14 cellular contexts compared by ENCODE assay signal in the genomic region with DNA sequence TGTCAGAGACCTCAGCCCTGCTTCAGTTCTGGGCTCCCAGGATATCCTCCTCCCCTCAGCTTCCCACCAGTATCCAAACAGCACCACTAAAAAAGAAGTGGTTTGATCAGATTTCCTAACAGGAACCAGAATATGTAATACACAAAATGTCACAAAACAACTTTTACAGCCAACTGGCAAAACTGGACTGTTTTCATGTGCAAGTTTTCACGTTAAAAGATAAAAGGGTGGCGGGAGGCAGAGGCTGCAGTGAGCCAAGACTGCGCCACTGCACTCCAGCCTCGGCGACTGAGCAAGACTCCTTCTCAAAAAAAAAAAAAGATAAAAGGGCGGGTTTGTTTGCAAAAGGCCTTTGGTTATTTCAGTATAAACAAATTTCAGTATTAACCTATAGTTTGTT. TPM values are rescaled to one million over a fixed set of nuclear protein-coding genes. Genes with fewer than 3 reads are reported as not detected.
DNase-seq lines count a peak whose midpoint lies in the region; ATAC-seq and TF ChIP-seq lines count a peak whose summit lies in the region.
"Had no signal": no experiment of that assay in that cellular context is flagged by ENCODE, and none has a peak within 500 bp of the region (broad histone marks: within the 10 kb centered on the region; RNA-seq: fewer than 3 reads in every experiment).

No MANE protein-coding gene starts in this region.

- no peak for DNase-seq in activated CD4-positive, alpha-beta T cell treated with anti-CD3 and anti-CD28 coated beads, Interleukin-2, amount 10 ng/mL, durations not matched to agents 7 days and 5 days
- DNase-seq in activated CD4-positive, alpha-beta T cell treated with anti-CD3 and anti-CD28 coated beads, Interleukin-2, amount 10 ng/mL, durations not matched to agents 24 days and 14 days = no peak
- DNase-seq in nephron progenitor cell = no peak
- DNase-seq in germinal center (ENCODE audit: low spot score) = no peak
- no peak for DNase-seq in Caco-2
- DNase-seq: Calu3, DMS 273 treated with DMSO at 0.1 percent for 48 hours, H7 had no signal

- no peaks in the 10 kb centered on the region for H3K9me3 Mint-ChIP-seq in activated CD4-positive, alpha-beta T cell treated with anti-CD3 and anti-CD28 coated beads, Interleukin-2, amount 10 ng/mL, durations not matched to agents 7 days and 5 days
- H3K9me3 Mint-ChIP-seq in activated CD4-positive, alpha-beta T cell treated with anti-CD3 and anti-CD28 coated beads, Interleukin-2, amount 10 ng/mL, durations not matched to agents 24 days and 14 days = no peaks in the 10 kb centered on the region
- H3K9me3 Mint-ChIP-seq in nephron progenitor cell (no peaks in the 10 kb centered on the region), Caco-2 (ENCODE audit: unreplicated experiment) (no peaks in the 10 kb centered on the region)
- H3K9me3 Mint-ChIP-seq: GM23338 had no signal

- no peak for ATAC-seq in GM19035 (IDR thresholded peaks at IDR 0.05; ENCODE audit: unreplicated experiment)
- ATAC-seq: GM23338 had no signal

- no TSS peak for BruUV-seq in Caco-2 (replicated peaks; lab: Mats Ljungman, UMichigan)

- H3K4me3 Mint-ChIP-seq in activated CD4-positive, alpha-beta T cell treated with anti-CD3 and anti-CD28 coated beads, Interleukin-2, amount 10 ng/mL, durations not matched to agents 7 days and 5 days = no peak overlapping the region
- H3K4me3 Mint-ChIP-seq in activated CD4-positive, alpha-beta T cell treated with anti-CD3 and anti-CD28 coated beads, Interleukin-2, amount 10 ng/mL, durations not matched to agents 24 days and 14 days = no peak overlapping the region
- no peak overlapping the region for H3K4me3 Mint-ChIP-seq in nephron progenitor cell
- H3K4me3 Mint-ChIP-seq in Caco-2 (ENCODE audit: unreplicated experiment) = no peak overlapping the region
- H3K4me3 Mint-ChIP-seq: GM23338 had no signal

- H3K9me3 ChIP-seq in Caco-2 = no peaks in the 10 kb centered on the region

- POLR2A ChIA-PET in activated CD4-positive, alpha-beta T cell treated with anti-CD3 and anti-CD28 coated beads, Interleukin-2, amount 10 ng/mL, durations not matched to agents 7 days and 5 days (lab: Charles Lee) = no interaction called here
- POLR2A ChIA-PET in Caco-2 (lab: Charles Lee) = no interaction called here

- H3K4me1 Mint-ChIP-seq in activated CD4-positive, alpha-beta T cell treated with anti-CD3 and anti-CD28 coated beads, Interleukin-2, amount 10 ng/mL, durations not matched to agents 7 days and 5 days = peaks cover 8% of the 10 kb centered on the region
- H3K4me1 Mint-ChIP-seq in activated CD4-positive, alpha-beta T cell treated with anti-CD3 and anti-CD28 coated beads, Interleukin-2, amount 10 ng/mL, durations not matched to agents 24 days and 14 days = no peaks in the 10 kb centered on the region
- no peaks in the 10 kb centered on the region for H3K4me1 Mint-ChIP-seq in nephron progenitor cell
- H3K4me1 Mint-ChIP-seq in Caco-2 (ENCODE audit: low read depth, unreplicated experiment) = no peaks in the 10 kb centered on the region
- H3K4me1 Mint-ChIP-seq: GM23338 had no signal

- no peak overlapping the region for H3K4me3 ChIP-seq in Caco-2 (ENCODE audit: low read depth, low read length)
- H3K4me3 ChIP-seq: GM23338 had no signal

- TF ChIP-seq CTCF in VCaP (conservative IDR thresholded peaks at IDR 0.05) (no peak), nephron progenitor cell (IDR thresholded peaks at IDR 0.05) (no peak), Caco-2 (IDR thresholded peaks at IDR 0.05; ENCODE audit: insufficient read depth in 1 of 2, low read depth in 1 of 2, low read length in 1 of 2, severe bottlenecking in 1 of 2, unreplicated experiment in 1 of 2) (no peak)

- peaks cover 6% of the 10 kb centered on the region for H3K36me3 ChIP-seq in Caco-2 (ENCODE audit: control insufficient read depth, insufficient read depth, low read length)

- CTCF ChIA-PET in activated CD4-positive, alpha-beta T cell treated with anti-CD3 and anti-CD28 coated beads, Interleukin-2, amount 10 ng/mL, durations not matched to agents 7 days and 5 days (lab: Charles Lee) = no interaction called here
- CTCF ChIA-PET in Caco-2 (lab: Charles Lee) = no interaction called here

- no peaks in the 10 kb centered on the region for H3K4me1 ChIP-seq in Caco-2

- intact Hi-C loops in activated CD4-positive, alpha-beta T cell treated with anti-CD3 and anti-CD28 coated beads, Interleukin-2, amount 10 ng/mL, durations not matched to agents 24 days and 14 days (cut with micrococcal nuclease) = no loop called here
- intact Hi-C loops in Caco-2 (cut with micrococcal nuclease; ENCODE audit: unreplicated experiment) = no loop called here

- peak overlapping the region; percentile 36 for H3K27ac Mint-ChIP-seq in activated CD4-positive, alpha-beta T cell treated with anti-CD3 and anti-CD28 coated beads, Interleukin-2, amount 10 ng/mL, durations not matched to agents 7 days and 5 days
- H3K27ac Mint-ChIP-seq in activated CD4-positive, alpha-beta T cell treated with anti-CD3 and anti-CD28 coated beads, Interleukin-2, amount 10 ng/mL, durations not matched to agents 24 days and 14 days = no peak overlapping the region
- H3K27ac Mint-ChIP-seq in nephron progenitor cell = peak overlapping the region; percentile 42
- no peak overlapping the region for H3K27ac Mint-ChIP-seq in Caco-2 (ENCODE audit: unreplicated experiment)
- H3K27ac Mint-ChIP-seq: GM23338 had no signal

- peak overlapping the region; percentile 66 for H3K27ac ChIP-seq in VCaP
- H3K27ac ChIP-seq: 22Rv1 had no signal

- peaks cover 58% of the 10 kb centered on the region for H3K36me3 Mint-ChIP-seq in activated CD4-positive, alpha-beta T cell treated with anti-CD3 and anti-CD28 coated beads, Interleukin-2, amount 10 ng/mL, durations not matched to agents 7 days and 5 days (ENCODE audit: low read depth)
- peaks cover 64% of the 10 kb centered on the region for H3K36me3 Mint-ChIP-seq in activated CD4-positive, alpha-beta T cell treated with anti-CD3 and anti-CD28 coated beads, Interleukin-2, amount 10 ng/mL, durations not matched to agents 24 days and 14 days (ENCODE audit: low read depth)
- H3K36me3 Mint-ChIP-seq in nephron progenitor cell (ENCODE audit: low read depth) (peaks cover 45% of the 10 kb centered on the region), Caco-2 (ENCODE audit: insufficient read depth, unreplicated experiment) (peaks cover 84% of the 10 kb centered on the region)

- no peaks in the 10 kb centered on the region for H3K27me3 Mint-ChIP-seq in activated CD4-positive, alpha-beta T cell treated with anti-CD3 and anti-CD28 coated beads, Interleukin-2, amount 10 ng/mL, durations not matched to agents 7 days and 5 days
- H3K27me3 Mint-ChIP-seq in activated CD4-positive, alpha-beta T cell treated with anti-CD3 and anti-CD28 coated beads, Interleukin-2, amount 10 ng/mL, durations not matched to agents 24 days and 14 days = no peaks in the 10 kb centered on the region
- no peaks in the 10 kb centered on the region for H3K27me3 Mint-ChIP-seq in nephron progenitor cell (ENCODE audit: low read depth, poor library complexity)
- no peaks in the 10 kb centered on the region for H3K27me3 Mint-ChIP-seq in Caco-2 (ENCODE audit: insufficient read depth, unreplicated experiment)

- no peaks in the 10 kb centered on the region for H3K27me3 ChIP-seq in Caco-2 (replicated peaks; ENCODE audit: control insufficient read depth, insufficient read depth, low read length)

RNA-seq across cellular contexts. Expression of a gene that starts 13.1 kb away (rescaled TPM):
- 10 to 100 TPM; 65.5 to 69.8 TPM for total RNA-seq in activated CD4-positive, alpha-beta T cell treated with anti-CD3 and anti-CD28 coated beads, Interleukin-2, amount 10 ng/mL, durations not matched to agents 7 days and 5 days
- 83.6 and 87.1 TPM in 2 replicates for total RNA-seq in activated CD4-positive, alpha-beta T cell treated with anti-CD3 and anti-CD28 coated beads, Interleukin-2, amount 10 ng/mL, durations not matched to agents 24 days and 14 days
- 79.5 and 81.5 TPM in 2 replicates for total RNA-seq in Caco-2 (2022)

RNA-seq across cellular contexts. Expression of a gene that starts 14.1 kb away (rescaled TPM):
- 10 to 100 TPM; 81.2 to 84.6 TPM for total RNA-seq in activated CD4-positive, alpha-beta T cell treated with anti-CD3 and anti-CD28 coated beads, Interleukin-2, amount 10 ng/mL, durations not matched to agents 7 days and 5 days
- 88.5 and 92.5 TPM in 2 replicates for total RNA-seq in activated CD4-positive, alpha-beta T cell treated with anti-CD3 and anti-CD28 coated beads, Interleukin-2, amount 10 ng/mL, durations not matched to agents 24 days and 14 days
- 123 and 125 TPM in 2 replicates for total RNA-seq in Caco-2 (2022)

RNA-seq across cellular contexts. Expression of a gene that starts 36.9 kb away (rescaled TPM):
- total RNA-seq in activated CD4-positive, alpha-beta T cell treated with anti-CD3 and anti-CD28 coated beads, Interleukin-2, amount 10 ng/mL, durations not matched to agents 7 days and 5 days = under 1 TPM in 1 of 2 experiments, not detected in 1; 0.19 TPM
- not detected in 2 replicates for total RNA-seq in activated CD4-positive, alpha-beta T cell treated with anti-CD3 and anti-CD28 coated beads, Interleukin-2, amount 10 ng/mL, durations not matched to agents 24 days and 14 days
- total RNA-seq in Caco-2 (2022) = not detected in 2 replicates
- total RNA-seq: A673, Calu3, Daoy, GM23338, H7 had no signal

Comparison
In these comparisons a context has a peak if more than half of its experiments do, and no peak if none do; other contexts are left out.
1. H3K27ac Mint-ChIP-seq: peak in activated CD4-positive, alpha-beta T cell treated with anti-CD3 and anti-CD28 coated beads, Interleukin-2, amount 10 ng/mL, durations not matched to agents 7 days and 5 days (single experiment) and nephron progenitor cell (single experiment); none in activated CD4-positive, alpha-beta T cell treated with anti-CD3 and anti-CD28 coated beads, Interleukin-2, amount 10 ng/mL, durations not matched to agents 24 days and 14 days (single experiment) and Caco-2 (single experiment).